ENCODE assay signal across 8 cellular contexts in the genomic region with DNA sequence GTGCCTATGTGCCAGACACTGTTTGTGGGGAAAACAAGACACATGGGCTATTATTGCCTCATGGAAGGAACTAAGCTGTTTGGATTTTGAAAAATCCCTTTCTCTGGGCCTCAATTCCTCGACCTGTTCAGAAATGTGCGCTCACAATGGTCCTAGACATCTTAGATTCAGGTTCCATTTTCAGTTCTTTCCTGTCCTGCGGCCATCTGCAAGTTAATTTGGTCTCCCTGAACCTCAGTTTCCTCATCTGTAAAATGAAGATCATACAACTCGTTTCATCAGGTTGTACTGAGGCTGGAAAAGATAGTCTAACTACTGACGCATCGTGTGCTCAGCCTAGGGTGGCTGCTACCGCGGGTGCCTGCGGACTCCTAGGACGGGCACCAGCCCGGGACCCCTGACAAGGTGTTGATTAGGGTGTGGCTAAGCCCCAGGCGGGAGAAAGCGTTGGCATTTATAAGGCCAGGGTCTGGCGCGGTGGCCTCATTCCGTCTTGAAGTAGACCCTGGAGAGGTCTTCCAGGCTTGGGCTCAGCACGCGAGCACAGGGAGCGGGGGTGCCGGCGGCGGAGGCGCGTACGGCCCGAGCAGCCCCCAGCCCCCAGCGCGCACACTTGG. TPM values are rescaled to one million over a fixed set of nuclear protein-coding genes. Genes with fewer than 3 reads are reported as not detected.
A peak's percentile ranks its signal among the peaks of the same experiment; 100 is the strongest.
DNase-seq lines count a peak whose midpoint lies in the region; ATAC-seq, FAIRE-seq and TF ChIP-seq lines count a peak whose summit lies in the region.

No MANE protein-coding gene starts in this region.

- H3K4me1 ChIP-seq in body of pancreas (peaks cover 37% of the 10 kb centered on the region), left lung (peaks cover 0 to 41% of the 10 kb centered on the region in 2 donors)

- 9 to 17% methylated on average over 13 to 28 of the region's 28 CpGs for WGBS in body of pancreas, 2 donors

- peak; percentile 23 for ATAC-seq in GM19438 (IDR thresholded peaks at IDR 0.05; ENCODE audit: low read depth, unreplicated experiment)
- peak; percentile 49 for ATAC-seq in body of pancreas
- peak; percentile 5 for ATAC-seq in left lung

- CTCF ChIA-PET in BJ (lab: Yijun Ruan, JAX) = interaction anchor here (1.2 to 3.3 kb wide), 2 partner anchors 24 to 29 kb away, joined by 3 to 14 read pairs; no protein-coding TSS in a partner anchor

- no peak for TF ChIP-seq CTCF in BJ (IDR thresholded peaks at IDR 0.05; ENCODE audit: insufficient read depth, low read depth, low read length)
- no peak for TF ChIP-seq CTCF in body of pancreas (IDR thresholded peaks at IDR 0.05)
- no peak for TF ChIP-seq CTCF in left lung (IDR thresholded peaks at IDR 0.05)

- intact Hi-C loops in body of pancreas (cut with DNase I) (no loop called here), left lung (cut with DNase I) (no loop called here)

- H3K27ac ChIP-seq in body of pancreas = peak overlapping the region; percentile 75 to 92 (median 88)
- peak overlapping the region; percentile 90 to 92 for H3K27ac ChIP-seq in left lung
- peak overlapping the region; percentile 66 for H3K27ac ChIP-seq in substantia nigra (ENCODE audit: low read depth, low read length, poor library complexity, severe bottlenecking)

- peak overlapping the region; percentile 92 for H3K4me3 ChIP-seq in BJ (ENCODE audit: low read depth, low read length)
- H3K4me3 ChIP-seq in body of pancreas = peak overlapping the region; percentile 54 to 93
- H3K4me3 ChIP-seq in left lung = peak overlapping the region; percentile 98

- no peaks in the 10 kb centered on the region for H3K27me3 ChIP-seq in BJ (ENCODE audit: control insufficient read depth, insufficient read depth, low read length)
- H3K27me3 ChIP-seq in body of pancreas = no peaks in the 10 kb centered on the region
- H3K27me3 ChIP-seq in left lung = no peaks in the 10 kb centered on the region

- no peak for FAIRE-seq in GM12891 (lab: Jason Lieb, UNC)

- H3K36me3 ChIP-seq in BJ (ENCODE audit: control insufficient read depth, insufficient read depth, low read length) (no peaks in the 10 kb centered on the region), body of pancreas (replicated peaks in 1 of 2; ENCODE audit: insufficient read depth in 1 of 2, low read depth in 2 of 2) (no peaks in the 10 kb centered on the region), left lung (peaks cover 0 to 8% of the 10 kb centered on the region in 2 donors)

- TF ChIP-seq POLR2A in body of pancreas (IDR thresholded peaks at IDR 0.05) = no peak
- no peak for TF ChIP-seq POLR2A in GM12891 (IDR thresholded peaks at IDR 0.05; ENCODE audit: low read depth, low read length)

- H3K9me3 ChIP-seq in body of pancreas = no peaks in the 10 kb centered on the region
- H3K9me3 ChIP-seq in left lung = no peaks in the 10 kb centered on the region

- POLR2A ChIA-PET in BJ (lab: Charles Lee) = no interaction called here

- no peak for DNase-seq in BJ (ENCODE audit: low read depth)
- peak; percentile 21 to 45 for DNase-seq in Kasumi-1 (lab: John Stamatoyannopoulos, UW)
- peak in 2 of 4 donors; percentile 23 to 39 for DNase-seq in body of pancreas
- peak in 1 of 2 donors; percentile 50 for DNase-seq in left lung
- peak in 5 of 49 donors; percentile 16 to 76 (median 51) for DNase-seq in substantia nigra (lab: John Stamatoyannopoulos, UW)
- no peak for DNase-seq in GM12891 (ENCODE audit: insufficient read length, low spot score)
- no peak for DNase-seq in NCI-H1436 treated with DMSO at 0.1 percent for 48 hours (lab: John Stamatoyannopoulos, UW)

TF ChIP-seq in GM12891, 5 proteins besides CTCF, POLR2A, EP300 and RAD21:
- TF ChIP-seq SPI1 (IDR thresholded peaks at IDR 0.05; ENCODE audit: low read depth, low read length) (no peak), PAX5 (IDR thresholded peaks at IDR 0.05; ENCODE audit: insufficient read depth, low read length, severe bottlenecking) (no peak), POLR2AphosphoS5 (IDR thresholded peaks at IDR 0.05; ENCODE audit: low read depth, low read length) (no peak), POU2F2 (IDR thresholded peaks at IDR 0.05; ENCODE audit: low read depth, low read length) (no peak), TAF1 (IDR thresholded peaks at IDR 0.05; ENCODE audit: low read depth, low read length) (no peak)
TF ChIP-seq in GM12891: peak in this region for 0.

RNA-seq across cellular contexts. Expression of a gene that starts 0.5 kb away (rescaled TPM):
- 21.5 and 24.5 TPM in 2 replicates for polyA plus RNA-seq in BJ (2011; rRNA removed)
- 16.2 and 17.2 TPM in 2 replicates for polyA minus RNA-seq in BJ (2011; rRNA and poly(A)+ RNA removed)
- total RNA-seq in body of pancreas (10 to 100 TPM; 22.6 to 28.0 TPM), left lung (10 to 100 TPM; 48.6 to 50.3 TPM)
- polyA plus RNA-seq in GM12891 (2012; ENCODE audit: low read depth, missing spikeins) = 25.3 TPM

RNA-seq across cellular contexts. Expression of a gene that starts 35.4 kb away (rescaled TPM):
- 33.7 and 35.2 TPM in 2 replicates for polyA plus RNA-seq in BJ (2011; rRNA removed)
- polyA minus RNA-seq in BJ (2011; rRNA and poly(A)+ RNA removed) = 7.9 and 8.5 TPM in 2 replicates
- 10 to 100 TPM; 31.9 to 32.3 TPM for total RNA-seq in body of pancreas
- total RNA-seq in left lung = 10 to 100 TPM; 50.3 to 63.8 TPM
- polyA plus RNA-seq in GM12891 (2012; ENCODE audit: low read depth, missing spikeins) = 53.5 TPM

RNA-seq across cellular contexts. Expression of a gene that starts 48.2 kb away (rescaled TPM):
- 31.3 and 51.9 TPM in 2 replicates for polyA plus RNA-seq in BJ (2011; rRNA removed)
- 23.6 and 40.8 TPM in 2 replicates for polyA minus RNA-seq in BJ (2011; rRNA and poly(A)+ RNA removed)
- total RNA-seq in body of pancreas (10 to 100 TPM; 20.4 to 28.5 TPM), left lung (10 to 100 TPM; 64.2 to 65.8 TPM)
- polyA plus RNA-seq in GM12891 (2012; ENCODE audit: low read depth, missing spikeins) = 55.5 TPM

RNA-seq across cellular contexts. Expression of a gene that starts 51.2 kb away (rescaled TPM):
- 1,288 and 1,806 TPM in 2 replicates for polyA plus RNA-seq in BJ (2011; rRNA removed)
- 319 and 368 TPM in 2 replicates for polyA minus RNA-seq in BJ (2011; rRNA and poly(A)+ RNA removed)
- 100 to 1,000 TPM; 553 to 720 TPM for total RNA-seq in body of pancreas
- total RNA-seq in left lung = 100 to 1,000 TPM; 761 to 849 TPM
- 6,058 TPM for polyA plus RNA-seq in GM12891 (2012; ENCODE audit: low read depth, missing spikeins)

RNA-seq across cellular contexts. Expression of a gene that starts 57.8 kb away (rescaled TPM):
- 23.8 and 36.1 TPM in 2 replicates for polyA plus RNA-seq in BJ (2011; rRNA removed)
- 10.5 and 17.6 TPM in 2 replicates for polyA minus RNA-seq in BJ (2011; rRNA and poly(A)+ RNA removed)
- total RNA-seq in body of pancreas (10 to 100 TPM; 29.3 to 32.7 TPM), left lung (10 to 100 TPM; 57.5 to 68.0 TPM)
- polyA plus RNA-seq in GM12891 (2012; ENCODE audit: low read depth, missing spikeins) = 34.0 TPM

Comparison
In these comparisons a context has a peak if more than half of its experiments do, and no peak if none do; other contexts are left out.
1. DNase-seq: peak in Kasumi-1 (2 of 2); none in BJ (single experiment), GM12891 (single experiment) and NCI-H1436 treated with DMSO at 0.1 percent for 48 hours (single experiment).
2. Peak in every context shown above with its lines, with median percentiles within 50 percentile points of each other: H3K4me3 ChIP-seq, ATAC-seq and H3K27ac ChIP-seq.